Comparison of ENCODE assay signal across 26 cellular contexts in the genomic region with DNA sequence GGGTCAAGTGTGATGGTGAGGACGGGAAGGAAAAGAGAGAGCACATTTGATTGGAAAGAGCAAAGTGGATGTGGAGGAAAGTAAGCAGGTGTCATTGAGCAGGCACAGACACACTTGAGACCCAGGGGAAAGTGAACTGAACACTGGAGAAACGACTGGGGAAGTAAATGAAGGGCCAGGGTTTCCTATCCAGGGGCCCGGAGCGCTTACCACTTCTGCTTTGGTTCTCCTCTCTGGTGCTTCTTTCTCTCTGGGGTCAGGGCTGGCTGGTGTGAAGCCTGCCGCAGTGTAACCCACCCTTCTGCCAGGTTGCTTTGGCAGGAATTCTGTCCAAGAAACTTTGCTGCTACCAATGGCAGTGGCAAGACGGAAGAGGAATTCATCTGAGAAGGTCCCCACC.
"Had no signal": no experiment of that assay in that cellular context is flagged by ENCODE, and none has a peak within 500 bp of the region (broad histone marks: within the 10 kb centered on the region; RNA-seq: fewer than 3 reads in every experiment).

No MANE protein-coding gene starts in this region.

- H3K27ac ChIP-seq: gastroesophageal sphincter, hepatocyte, left ventricle myocardium inferior, pancreas, prostate gland, sigmoid colon, thoracic aorta, vagina had no signal

- H3K4me3 Mint-ChIP-seq: activated CD8-positive, alpha-beta memory T cell treated with anti-CD3 and anti-CD28 coated beads, Interleukin-2, amount 10 ng/mL, durations not matched to agents 7 days and 5 days; activated CD8-positive, alpha-beta T cell treated with anti-CD3 and anti-CD28 coated beads, Interleukin-2, amount 10 ng/mL, durations not matched to agents 7 days and 5 days; activated naive CD4-positive, alpha-beta T cell treated with anti-CD3 and anti-CD28 coated beads, Interleukin-2, amount 50 U/mL, for 24 hours; activated naive CD8-positive, alpha-beta T cell treated with anti-CD3 and anti-CD28 coated beads, Interleukin-2, amount 50 U/mL, for 24 hours; mesothelial cell of epicardium; stimulated activated effector memory CD8-positive, alpha-beta T cell treated with anti-CD3 and anti-CD28 coated beads, Interleukin-12 subunit alpha, Interleukin-12 subunit beta, amount 100 ng/mL, for 72 hours; stimulated activated naive CD8-positive, alpha-beta T cell treated with anti-CD3 and anti-CD28 coated beads, Interleukin-15, Interleukin-2, amounts not matched to agents 100 ng/mL and 50 ng/mL, for 24 hours; WTC11 had no signal

- H3K9me3 Mint-ChIP-seq: activated naive CD4-positive, alpha-beta T cell treated with anti-CD3 and anti-CD28 coated beads, Interleukin-2, amount 50 U/mL, for 24 hours; activated naive CD8-positive, alpha-beta T cell treated with anti-CD3 and anti-CD28 coated beads, Interleukin-2, amount 50 U/mL, for 24 hours; activated T-helper 2 cell treated with anti-CD3 and anti-CD28 coated beads, Interferon-gamma antibody, Interleukin-2, Interleukin-4, amounts not matched to agents 10 μg/mL and 5 μg/mL and 100 μg/mL, durations not matched to agents 14 hours and 24 hours and 36 hours; mesothelial cell of epicardium; naive B cell; stimulated activated effector memory CD8-positive, alpha-beta T cell treated with anti-CD3 and anti-CD28 coated beads, Interleukin-12 subunit alpha, Interleukin-12 subunit beta, amount 100 ng/mL, for 72 hours; stimulated activated naive CD8-positive, alpha-beta T cell treated with anti-CD3 and anti-CD28 coated beads, Interleukin-15, Interleukin-2, amounts not matched to agents 100 ng/mL and 50 ng/mL, for 24 hours; WTC11 had no signal

- H3K36me3 Mint-ChIP-seq: activated CD8-positive, alpha-beta memory T cell treated with anti-CD3 and anti-CD28 coated beads, Interleukin-2, amount 10 ng/mL, durations not matched to agents 7 days and 5 days; activated naive CD4-positive, alpha-beta T cell treated with anti-CD3 and anti-CD28 coated beads, Interleukin-2, amount 50 U/mL, for 24 hours; mesothelial cell of epicardium; naive B cell; stimulated activated effector memory CD8-positive, alpha-beta T cell treated with anti-CD3 and anti-CD28 coated beads, Interleukin-12 subunit alpha, Interleukin-12 subunit beta, amount 100 ng/mL, for 72 hours; WTC11 had no signal

- DNase-seq: activated CD8-positive, alpha-beta memory T cell treated with anti-CD3 and anti-CD28 coated beads, Interleukin-2, amount 10 ng/mL, durations not matched to agents 7 days and 5 days; activated CD8-positive, alpha-beta T cell treated with anti-CD3 and anti-CD28 coated beads, Interleukin-2, amount 10 ng/mL, durations not matched to agents 7 days and 5 days; activated naive CD8-positive, alpha-beta T cell treated with anti-CD3 and anti-CD28 coated beads, Interleukin-2, amount 50 U/mL, for 24 hours; activated T-cell treated with anti-CD3 and anti-CD28 coated beads, Interleukin-2, amount 50 U/mL, for 48 hours; amygdala; islet precursor cell; left ventricle myocardium inferior; naive B cell; pancreas; retina; sigmoid colon; small intestine; stimulated activated CD4-positive, alpha-beta T cell treated with anti-CD3 and anti-CD28 coated beads, Interleukin-4, amount 100 ng/mL, for 24 hours; T-helper 9 cell had no signal

- H3K36me3 ChIP-seq: gastroesophageal sphincter, left ventricle myocardium inferior, pancreas, prostate gland, sigmoid colon, thoracic aorta, vagina had no signal

- H3K4me3 ChIP-seq: gastroesophageal sphincter, hepatocyte, left ventricle myocardium inferior, lung, pancreas, prostate gland, sigmoid colon, thoracic aorta, vagina had no signal

- H3K9me3 ChIP-seq: gastroesophageal sphincter, left ventricle myocardium inferior, pancreas, prostate gland, sigmoid colon, thoracic aorta, vagina had no signal

- ATAC-seq: activated CD8-positive, alpha-beta memory T cell treated with anti-CD3 and anti-CD28 coated beads, Interleukin-2, amount 10 ng/mL, durations not matched to agents 7 days and 5 days; activated CD8-positive, alpha-beta T cell treated with anti-CD3 and anti-CD28 coated beads, Interleukin-2, amount 10 ng/mL, durations not matched to agents 7 days and 5 days; activated naive CD8-positive, alpha-beta T cell treated with anti-CD3 and anti-CD28 coated beads, Interleukin-2, amount 50 U/mL, for 24 hours; gastroesophageal sphincter; pancreas; stimulated activated effector memory CD8-positive, alpha-beta T cell treated with anti-CD3 and anti-CD28 coated beads, Interleukin-12 subunit alpha, Interleukin-12 subunit beta, amount 100 ng/mL, for 72 hours; WTC11 had no signal

- H3K4me1 ChIP-seq: gastroesophageal sphincter, left ventricle myocardium inferior, pancreas, prostate gland, sigmoid colon, vagina had no signal

- H3K27me3 Mint-ChIP-seq: activated naive CD4-positive, alpha-beta T cell treated with anti-CD3 and anti-CD28 coated beads, Interleukin-2, amount 50 U/mL, for 24 hours; activated naive CD8-positive, alpha-beta T cell treated with anti-CD3 and anti-CD28 coated beads, Interleukin-2, amount 50 U/mL, for 24 hours; naive B cell had no signal

- H3K27me3 ChIP-seq: gastroesophageal sphincter, hepatocyte, pancreas, sigmoid colon, vagina had no signal

- H3K4me1 Mint-ChIP-seq: activated CD8-positive, alpha-beta memory T cell treated with anti-CD3 and anti-CD28 coated beads, Interleukin-2, amount 10 ng/mL, durations not matched to agents 7 days and 5 days; activated naive CD4-positive, alpha-beta T cell treated with anti-CD3 and anti-CD28 coated beads, Interleukin-2, amount 50 U/mL, for 24 hours; activated naive CD8-positive, alpha-beta T cell treated with anti-CD3 and anti-CD28 coated beads, Interleukin-2, amount 50 U/mL, for 24 hours; stimulated activated effector memory CD8-positive, alpha-beta T cell treated with anti-CD3 and anti-CD28 coated beads, Interleukin-12 subunit alpha, Interleukin-12 subunit beta, amount 100 ng/mL, for 72 hours had no signal

- H3K27ac Mint-ChIP-seq: activated CD8-positive, alpha-beta memory T cell treated with anti-CD3 and anti-CD28 coated beads, Interleukin-2, amount 10 ng/mL, durations not matched to agents 7 days and 5 days; activated CD8-positive, alpha-beta T cell treated with anti-CD3 and anti-CD28 coated beads, Interleukin-2, amount 10 ng/mL, durations not matched to agents 7 days and 5 days; activated naive CD4-positive, alpha-beta T cell treated with anti-CD3 and anti-CD28 coated beads, Interleukin-2, amount 50 U/mL, for 24 hours; activated naive CD8-positive, alpha-beta T cell treated with anti-CD3 and anti-CD28 coated beads, Interleukin-2, amount 50 U/mL, for 24 hours; activated T-helper 2 cell treated with anti-CD3 and anti-CD28 coated beads, Interferon-gamma antibody, Interleukin-2, Interleukin-4, amounts not matched to agents 10 μg/mL and 5 μg/mL and 100 μg/mL, durations not matched to agents 14 hours and 24 hours and 36 hours; mesothelial cell of epicardium; naive B cell; stimulated activated effector memory CD8-positive, alpha-beta T cell treated with anti-CD3 and anti-CD28 coated beads, Interleukin-12 subunit alpha, Interleukin-12 subunit beta, amount 100 ng/mL, for 72 hours; stimulated activated naive CD8-positive, alpha-beta T cell treated with anti-CD3 and anti-CD28 coated beads, Interleukin-15, Interleukin-2, amounts not matched to agents 100 ng/mL and 50 ng/mL, for 24 hours; WTC11 had no signal
